31 cellular contexts compared by ENCODE assay signal in genomic region chr14:50380455-50380854, GRCh38.
"Had no signal": no experiment of that assay in that cellular context is flagged by ENCODE, and none has a peak within 500 bp of the region (broad histone marks: within the 10 kb centered on the region; RNA-seq: fewer than 3 reads in every experiment).

No MANE protein-coding gene starts in this region.

- H3K4me3 ChIP-seq: adrenal gland, body of pancreas, breast epithelium had no signal

- H3K4me1 ChIP-seq: breast epithelium had no signal

- DNase-seq: activated B cell treated with CpG ODN at 0.5 μM for 24 hours; activated CD4-positive, alpha-beta memory T cell treated with anti-CD3 and anti-CD28 coated beads for 36 hours; activated CD4-positive, alpha-beta T cell treated with anti-CD3 and anti-CD28 coated beads for 4 hours; activated CD4-positive, alpha-beta T cell treated with anti-CD3 and anti-CD28 coated beads, Interleukin-2, amount 10 ng/mL, durations not matched to agents 24 days and 14 days; activated CD4-positive, alpha-beta T cell treated with anti-CD3 and anti-CD28 coated beads, Interleukin-2, amount 50 U/mL, for 1 hour; activated CD4-positive, alpha-beta T cell treated with anti-CD3 and anti-CD28 coated beads, Interleukin-2, amount 50 U/mL, for 4 hours; activated CD4-positive, CD25-positive, alpha-beta regulatory T cell treated with anti-CD3 and anti-CD28 coated beads, Interleukin-2, amount 50 U/mL, for 72 hours; activated CD8-positive, alpha-beta memory T cell treated with anti-CD3 and anti-CD28 coated beads, Interleukin-2, amount 50 U/mL, for 4 hours; activated CD8-positive, alpha-beta T cell treated with anti-CD3 and anti-CD28 coated beads for 36 hours; activated effector memory CD4-positive, alpha-beta T cell treated with anti-CD3 and anti-CD28 coated beads, Interleukin-2, amount 50 U/mL, for 16 hours; activated gamma-delta T cell treated with Interleukin-2 at 50 U/mL for 16 hours; activated naive CD4-positive, alpha-beta T cell; activated naive CD4-positive, alpha-beta T cell treated with anti-CD3 and anti-CD28 coated beads for 36 hours; activated naive CD4-positive, alpha-beta T cell treated with anti-CD3 and anti-CD28 coated beads, Interleukin-2, amount 50 U/mL, for 16 hours; activated naive CD8-positive, alpha-beta T cell treated with anti-CD3 and anti-CD28 coated beads for 36 hours; activated T-cell treated with anti-CD3 and anti-CD28 coated beads for 4 hours; activated T-cell treated with anti-CD3 and anti-CD28 coated beads, Interleukin-2, amount 50 U/mL, for 1 hour; activated T-cell treated with anti-CD3 and anti-CD28 coated beads, Interleukin-2, amount 50 U/mL, for 4 hours; activated T-cell treated with anti-CD3 and anti-CD28 coated beads, Interleukin-2, amount 50 U/mL, for 72 hours; adrenal gland; amniotic stem cell; aorta; body of pancreas; brain microvascular endothelial cell; central memory CD4-positive, alpha-beta T cell; T-helper 1 cell; T-helper 2 cell; T-helper 9 cell had no signal

- H3K36me3 ChIP-seq: adrenal gland, brain microvascular endothelial cell, breast epithelium had no signal

- H3K27ac ChIP-seq: adrenal gland, body of pancreas, brain microvascular endothelial cell, breast epithelium had no signal

- H3K9me3 ChIP-seq: adrenal gland, body of pancreas, breast epithelium had no signal

- FAIRE-seq: astrocyte, TTC549 had no signal
